Comparison of ENCODE assay signal across 34 cellular contexts in genomic region chr5:85784746-85785145, GRCh38.
"Had no signal": no experiment of that assay in that cellular context is flagged by ENCODE, and none has a peak within 500 bp of the region (broad histone marks: within the 10 kb centered on the region; RNA-seq: fewer than 3 reads in every experiment).

No MANE protein-coding gene starts in this region.

- H3K4me1 ChIP-seq: adrenal gland, body of pancreas, breast epithelium had no signal

- H3K27me3 ChIP-seq: adrenal gland, body of pancreas, brain microvascular endothelial cell, breast epithelium had no signal

- H3K36me3 ChIP-seq: adrenal gland, brain microvascular endothelial cell, breast epithelium had no signal

- ATAC-seq: activated CD8-positive, alpha-beta T cell treated with anti-CD3 and anti-CD28 coated beads for 36 hours; activated naive CD4-positive, alpha-beta T cell treated with anti-CD3 and anti-CD28 coated beads, Interleukin-2, amount 50 U/mL, for 72 hours; activated T-cell treated with anti-CD3 and anti-CD28 coated beads, Interleukin-2, amount 50 U/mL, for 4 hours; activated T-cell treated with anti-CD3 and anti-CD28 coated beads, Interleukin-2, amount 50 U/mL, for 72 hours; activated T-helper 17 cell treated with anti-CD3 and anti-CD28 coated beads, Interleukin-2, amount 50 U/mL, for 72 hours; body of pancreas had no signal

- H3K9me3 ChIP-seq: adrenal gland, body of pancreas, breast epithelium had no signal

- H3K27ac ChIP-seq: adrenal gland, body of pancreas, brain microvascular endothelial cell, breast epithelium, VCaP had no signal

- FAIRE-seq: astrocyte, TTC549 had no signal

- DNase-seq: activated B cell treated with CpG ODN at 0.5 μM for 24 hours; activated CD4-positive, alpha-beta memory T cell treated with anti-CD3 and anti-CD28 coated beads for 36 hours; activated CD4-positive, alpha-beta T cell treated with anti-CD3 and anti-CD28 coated beads for 4 hours; activated CD4-positive, alpha-beta T cell treated with anti-CD3 and anti-CD28 coated beads, Interleukin-2, amount 10 ng/mL, durations not matched to agents 24 days and 14 days; activated CD4-positive, alpha-beta T cell treated with anti-CD3 and anti-CD28 coated beads, Interleukin-2, amount 50 U/mL, for 1 hour; activated CD4-positive, alpha-beta T cell treated with anti-CD3 and anti-CD28 coated beads, Interleukin-2, amount 50 U/mL, for 4 hours; activated CD4-positive, CD25-positive, alpha-beta regulatory T cell treated with anti-CD3 and anti-CD28 coated beads, Interleukin-2, amount 50 U/mL, for 72 hours; activated CD8-positive, alpha-beta memory T cell treated with anti-CD3 and anti-CD28 coated beads, Interleukin-2, amount 50 U/mL, for 4 hours; activated CD8-positive, alpha-beta T cell treated with anti-CD3 and anti-CD28 coated beads for 36 hours; activated effector memory CD4-positive, alpha-beta T cell treated with anti-CD3 and anti-CD28 coated beads, Interleukin-2, amount 50 U/mL, for 16 hours; activated gamma-delta T cell treated with Interleukin-2 at 50 U/mL for 16 hours; activated naive CD4-positive, alpha-beta T cell; activated naive CD4-positive, alpha-beta T cell treated with anti-CD3 and anti-CD28 coated beads for 36 hours; activated naive CD4-positive, alpha-beta T cell treated with anti-CD3 and anti-CD28 coated beads, Interleukin-2, amount 50 U/mL, for 16 hours; activated naive CD8-positive, alpha-beta T cell treated with anti-CD3 and anti-CD28 coated beads for 36 hours; activated T-cell treated with anti-CD3 and anti-CD28 coated beads for 4 hours; activated T-cell treated with anti-CD3 and anti-CD28 coated beads, Interleukin-2, amount 50 U/mL, for 1 hour; activated T-cell treated with anti-CD3 and anti-CD28 coated beads, Interleukin-2, amount 50 U/mL, for 4 hours; activated T-cell treated with anti-CD3 and anti-CD28 coated beads, Interleukin-2, amount 50 U/mL, for 72 hours; adrenal gland; amniotic stem cell; aorta; body of pancreas; brain microvascular endothelial cell; central memory CD4-positive, alpha-beta T cell; T-helper 1 cell; T-helper 2 cell; T-helper 9 cell had no signal

- H3K4me3 ChIP-seq: adrenal gland, body of pancreas, breast epithelium had no signal
